Comparison of ENCODE assay signal across 23 cellular contexts in the genomic region with DNA sequence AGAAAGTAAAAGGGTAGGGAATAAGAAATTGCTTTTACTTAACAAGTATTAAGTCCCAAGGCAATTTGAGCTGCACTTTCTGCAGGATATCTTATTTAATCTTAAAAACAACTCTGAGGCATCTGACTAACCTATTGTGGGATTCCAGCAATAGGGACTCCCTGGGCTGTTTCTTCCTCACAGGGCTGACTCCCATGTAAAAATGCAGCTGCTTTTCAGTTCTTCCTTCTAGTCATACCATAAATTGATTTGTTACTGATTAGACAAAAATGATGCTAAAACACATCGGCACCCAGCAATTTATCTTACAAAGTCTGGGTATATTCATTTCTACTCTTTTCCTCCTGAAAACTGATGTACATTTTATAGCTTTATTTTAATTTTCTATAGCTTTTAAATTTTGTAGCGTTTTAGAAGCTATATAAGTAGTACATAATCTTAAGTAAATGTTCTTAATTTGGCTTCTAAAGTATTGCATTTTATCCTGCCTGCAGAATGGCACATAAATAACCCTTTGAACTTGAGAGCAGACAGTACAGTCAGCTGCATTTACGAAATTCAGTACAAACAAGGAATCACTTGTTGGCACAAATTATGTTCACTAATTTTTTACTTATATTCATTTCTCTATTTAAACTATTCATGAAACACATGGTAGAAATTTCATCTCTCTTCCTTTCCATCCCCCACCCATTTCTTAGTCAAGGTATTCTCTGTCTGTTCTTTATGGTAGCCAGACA.
"Had no signal": no experiment of that assay in that cellular context is flagged by ENCODE, and none has a peak within 500 bp of the region (broad histone marks: within the 10 kb centered on the region; RNA-seq: fewer than 3 reads in every experiment).

No MANE protein-coding gene starts in this region.

- ATAC-seq: activated CD4-positive, CD25-positive, alpha-beta regulatory T cell treated with anti-CD3 and anti-CD28 coated beads, Interleukin-2, amount 50 U/mL, for 24 hours; activated naive CD8-positive, alpha-beta T cell treated with anti-CD3 and anti-CD28 coated beads, Interleukin-2, amount 50 U/mL, for 24 hours; activated T-cell treated with anti-CD3 and anti-CD28 coated beads, Interleukin-2, amount 50 U/mL, for 72 hours; gastrocnemius medialis; left colon; lower lobe of right lung had no signal

- H3K27ac ChIP-seq: gastrocnemius medialis, lower lobe of right lung, thoracic aorta, vagina had no signal

- H3K9me3 ChIP-seq: gastrocnemius medialis, lower lobe of right lung, spleen, thoracic aorta, vagina had no signal

- H3K4me3 ChIP-seq: gastrocnemius medialis, lower lobe of right lung, spleen, thoracic aorta, vagina had no signal

- H3K4me1 ChIP-seq: vagina had no signal

- H3K36me3 ChIP-seq: gastrocnemius medialis, lower lobe of right lung, spleen, thoracic aorta, vagina had no signal

- DNase-seq: activated CD4-positive, alpha-beta memory T cell treated with anti-CD3 and anti-CD28 coated beads, Interleukin-2, amount 10 ng/mL, durations not matched to agents 7 days and 5 days; activated CD4-positive, alpha-beta T cell treated with anti-CD3 and anti-CD28 coated beads, Interleukin-2, amount 10 ng/mL, durations not matched to agents 24 days and 14 days; activated effector memory CD4-positive, alpha-beta T cell treated with anti-CD3 and anti-CD28 coated beads, Interleukin-2, amount 50 U/mL, for 16 hours; activated naive CD4-positive, alpha-beta T cell treated with anti-CD3 and anti-CD28 coated beads, Interleukin-2, amount 10 ng/mL, durations not matched to agents 7 days and 5 days; activated naive CD8-positive, alpha-beta T cell treated with anti-CD3 and anti-CD28 coated beads, Interleukin-2, amount 50 U/mL, for 24 hours; activated T-cell treated with anti-CD3 and anti-CD28 coated beads, Interleukin-2, amount 50 U/mL, for 72 hours; anterior cingulate cortex; dermis blood vessel endothelial cell; effector CD8-positive, alpha-beta T cell; erythroblast; gastrocnemius medialis; hypothalamus; islet precursor cell; left colon; lower lobe of right lung; naive B cell; retina; spleen; stimulated activated CD4-positive, alpha-beta T cell treated with anti-CD3 and anti-CD28 coated beads, Interleukin-4, amount 100 ng/mL, for 1 hour; stimulated activated naive CD4-positive, alpha-beta T cell had no signal

- H3K27me3 ChIP-seq: gastrocnemius medialis, spleen, vagina had no signal
